In the genomic region with DNA sequence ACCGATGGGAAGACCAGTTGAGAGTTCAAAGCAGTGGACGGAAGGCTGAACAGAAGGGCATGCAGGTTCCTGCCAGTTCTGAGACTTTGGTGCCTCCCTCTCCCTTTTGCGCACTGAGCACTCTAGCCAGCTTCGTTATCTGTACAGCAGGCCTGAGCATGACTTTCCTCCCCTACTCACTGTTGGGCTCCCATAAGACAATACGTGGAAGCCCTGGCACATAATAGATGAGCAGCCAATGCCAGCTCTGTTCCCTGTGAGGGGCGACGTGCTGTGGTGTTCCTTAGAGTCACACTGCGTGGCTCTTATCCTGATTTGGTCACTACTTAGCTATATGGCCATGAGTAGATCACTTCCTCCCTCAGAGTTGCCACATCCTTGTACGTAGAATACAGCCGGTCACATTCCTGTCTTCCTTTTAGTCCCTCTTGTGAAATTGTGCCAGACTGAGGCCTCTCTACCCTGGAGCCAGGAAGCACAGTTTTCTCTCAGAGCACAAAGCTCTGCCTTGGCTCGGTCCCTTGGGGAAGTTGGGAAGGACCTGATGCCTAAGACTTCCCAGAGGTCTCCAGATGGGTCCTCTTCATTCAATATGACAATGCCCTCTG, we compare ENCODE assay signal across 15 cellular contexts.
DNase-seq lines count a peak whose midpoint lies in the region; ATAC-seq, FAIRE-seq and TF ChIP-seq lines count a peak whose summit lies in the region.
"Had no signal": no experiment of that assay in that cellular context is flagged by ENCODE, and none has a peak within 500 bp of the region (broad histone marks: within the 10 kb centered on the region; RNA-seq: fewer than 3 reads in every experiment).

No MANE protein-coding gene starts in this region.

- H3K4me1 ChIP-seq in A549 (peaks cover 25% of the 10 kb centered on the region), mammary epithelial cell (ENCODE audit: insufficient read depth, low read length) (peaks cover 27% of the 10 kb centered on the region)
- H3K4me1 ChIP-seq: psoas muscle had no signal

- H3K4me3 ChIP-seq in A549, result no peak overlapping the region
- no peak overlapping the region for H3K4me3 ChIP-seq in HL-60 (replicated peaks; ENCODE audit: insufficient read depth, low read length)
- H3K4me3 ChIP-seq in mammary epithelial cell (replicated peaks in 1 of 3; ENCODE audit: insufficient read depth in 1 of 3, low read depth in 2 of 3, low read length in 3 of 3), result no peak overlapping the region
- H3K4me3 ChIP-seq: cardiac muscle cell, psoas muscle had no signal

- CTCF ChIA-PET in A549 (lab: Yijun Ruan, JAX) (interaction anchor here (1.2 kb wide), 1 partner anchor 15 kb away, joined by 3 read pairs; no protein-coding TSS in a partner anchor), mammary epithelial cell (lab: Charles Lee; ENCODE audit: low non-redundant PET) (interaction anchor here (0.6 kb wide), 1 partner anchor 264 kb away, joined by 3 read pairs; no protein-coding TSS in a partner anchor)

- dilution Hi-C loops in mammary epithelial cell (cut with HindIII; ENCODE audit: low sequenced_read_pairs), result no loop called here

- peak overlapping the region; percentile 38 to 60; a peak in 4 of 6 replicates for H3K27ac ChIP-seq in A549
- no peak overlapping the region for H3K27ac ChIP-seq in HL-60 (replicated peaks)
- no peak overlapping the region for H3K27ac ChIP-seq in mammary epithelial cell (ENCODE audit: insufficient read depth, low read depth, low read length)
- H3K27ac ChIP-seq: cardiac muscle cell, psoas muscle had no signal

- in situ Hi-C loops in mammary epithelial cell (cut with MboI; ENCODE audit: low sequenced_read_pairs in 2 of 2), result loop anchor here in 1 of 2 donors (25.0 kb wide), 1 partner anchor 240 kb away; no protein-coding TSS in a partner anchor

- H3K27me3 ChIP-seq in HL-60 (ENCODE audit: insufficient read depth, poor library complexity, severe bottlenecking) (no peaks in the 10 kb centered on the region), mammary epithelial cell (ENCODE audit: insufficient read depth, low read length) (no peaks in the 10 kb centered on the region)

- TF ChIP-seq CTCF in A549 (IDR thresholded peaks at IDR 0.05) (no peak), HL-60 (IDR thresholded peaks at IDR 0.05; ENCODE audit: insufficient read depth, low read length) (no peak), mammary epithelial cell (conservative IDR thresholded peaks at IDR 0.05 in 1 of 2, IDR thresholded peaks at IDR 0.05 in 1 of 2; ENCODE audit: extremely low read depth in 1 of 2, insufficient read depth in 1 of 2, low read depth in 1 of 2, low read length in 2 of 2) (no peak)

- ATAC-seq in A549 (no peak), GM18870 (IDR thresholded peaks at IDR 0.05; ENCODE audit: unreplicated experiment) (no peak), HG03442 (IDR thresholded peaks at IDR 0.05; ENCODE audit: unreplicated experiment) (no peak)
- ATAC-seq: PC-3 had no signal

- DNase-seq in A549 (ENCODE audit: low read depth in 1 of 2, low spot score in 1 of 2) (peak in 1 of 2 experiments; percentile 8), HL-60 (ENCODE audit: low read depth in 1 of 2, low spot score in 1 of 2) (peak; percentile 23 to 43), mammary epithelial cell (peak; percentile 16), islet precursor cell (peak; percentile 22), activated gamma-delta T cell treated with Interleukin-2 at 50 U/mL for 16 hours (no peak)
- DNase-seq in activated CD4-positive, alpha-beta T cell treated with anti-CD3 and anti-CD28 coated beads for 4 hours, result no peak
- DNase-seq: head of caudate nucleus, NCI-H2081, psoas muscle had no signal

- no peak overlapping the region for H3K4me2 ChIP-seq in A549
- no peak overlapping the region for H3K4me2 ChIP-seq in mammary epithelial cell (ENCODE audit: insufficient read depth, low read depth, low read length)

- H3K36me3 ChIP-seq in mammary epithelial cell (ENCODE audit: insufficient read depth, low read length), result no peaks in the 10 kb centered on the region
- H3K36me3 ChIP-seq: cardiac muscle cell had no signal

- H2AFZ ChIP-seq in mammary epithelial cell (ENCODE audit: low read depth, low read length), result peak overlapping the region; percentile 15

- POLR2A ChIA-PET in A549 (lab: Yijun Ruan, JAX), result no interaction called here

- no peaks in the 10 kb centered on the region for H4K20me1 ChIP-seq in mammary epithelial cell (ENCODE audit: insufficient read depth, low read length)

- TF ChIP-seq RAD21 in A549 (conservative IDR thresholded peaks at IDR 0.05 in 1 of 2, IDR thresholded peaks at IDR 0.05 in 1 of 2), result no peak; a peak in 1 of 5 replicates

- H3K9me3 ChIP-seq in A549 (no peaks in the 10 kb centered on the region), mammary epithelial cell (replicated peaks; ENCODE audit: insufficient read depth, low read length) (no peaks in the 10 kb centered on the region)
- H3K9me3 ChIP-seq: psoas muscle had no signal

- no peak overlapping the region for H3K9ac ChIP-seq in mammary epithelial cell (ENCODE audit: insufficient read depth, low read length)

- TF ChIP-seq EP300 in A549 (IDR thresholded peaks at IDR 0.05), result no peak

- H3K79me2 ChIP-seq in mammary epithelial cell (ENCODE audit: insufficient read depth, low read length), result no peaks in the 10 kb centered on the region

- FAIRE-seq in A549 (lab: Jason Lieb, UNC), result peak; percentile 85
- FAIRE-seq: G401.6, HTR-8/SVneo had no signal

- no peak for TF ChIP-seq POLR2A in A549 (IDR thresholded peaks at IDR 0.05; ENCODE audit: low read length)

- BruUV-seq in mammary epithelial cell (replicated peaks; lab: Mats Ljungman, UMichigan), result no TSS peak

- intact Hi-C loops in mammary epithelial cell (cut with micrococcal nuclease), result loop anchor here (5.0 kb wide), 1 partner anchor 160 kb away; the partner anchor contains the start of gene MAMLD1

- 92% methylated on average over 11 of the region's 11 CpGs for WGBS in A549 (ENCODE audit: missing lambda C conversion rate)
- 48% methylated on average over 10 of the region's 11 CpGs for WGBS in mammary epithelial cell (ENCODE audit: low coverage, missing lambda C conversion rate)

TF ChIP-seq in A549, 52 proteins besides CTCF, POLR2A, EP300 and RAD21:
- TF ChIP-seq FOSL2 (IDR thresholded peaks at IDR 0.05) (no peak), FOSL2 (CRISPR knock-in tag; IDR thresholded peaks at IDR 0.05) (no peak), CHD4 (IDR thresholded peaks at IDR 0.05; ENCODE audit: borderline replicate concordance) (no peak), MYC (IDR thresholded peaks at IDR 0.05; ENCODE audit: borderline replicate concordance, low read length) (no peak), RARB (CRISPR knock-in tag; IDR thresholded peaks at IDR 0.05) (no peak)
- TF ChIP-seq, protein P1, sequence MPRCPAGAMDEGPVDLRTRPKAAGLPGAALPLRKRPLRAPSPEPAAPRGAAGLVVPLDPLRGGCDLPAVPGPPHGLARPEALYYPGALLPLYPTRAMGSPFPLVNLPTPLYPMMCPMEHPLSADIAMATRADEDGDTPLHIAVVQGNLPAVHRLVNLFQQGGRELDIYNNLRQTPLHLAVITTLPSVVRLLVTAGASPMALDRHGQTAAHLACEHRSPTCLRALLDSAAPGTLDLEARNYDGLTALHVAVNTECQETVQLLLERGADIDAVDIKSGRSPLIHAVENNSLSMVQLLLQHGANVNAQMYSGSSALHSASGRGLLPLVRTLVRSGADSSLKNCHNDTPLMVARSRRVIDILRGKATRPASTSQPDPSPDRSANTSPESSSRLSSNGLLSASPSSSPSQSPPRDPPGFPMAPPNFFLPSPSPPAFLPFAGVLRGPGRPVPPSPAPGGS (IDR thresholded peaks at IDR 0.05), result no peak
- TF ChIP-seq, protein P2, sequence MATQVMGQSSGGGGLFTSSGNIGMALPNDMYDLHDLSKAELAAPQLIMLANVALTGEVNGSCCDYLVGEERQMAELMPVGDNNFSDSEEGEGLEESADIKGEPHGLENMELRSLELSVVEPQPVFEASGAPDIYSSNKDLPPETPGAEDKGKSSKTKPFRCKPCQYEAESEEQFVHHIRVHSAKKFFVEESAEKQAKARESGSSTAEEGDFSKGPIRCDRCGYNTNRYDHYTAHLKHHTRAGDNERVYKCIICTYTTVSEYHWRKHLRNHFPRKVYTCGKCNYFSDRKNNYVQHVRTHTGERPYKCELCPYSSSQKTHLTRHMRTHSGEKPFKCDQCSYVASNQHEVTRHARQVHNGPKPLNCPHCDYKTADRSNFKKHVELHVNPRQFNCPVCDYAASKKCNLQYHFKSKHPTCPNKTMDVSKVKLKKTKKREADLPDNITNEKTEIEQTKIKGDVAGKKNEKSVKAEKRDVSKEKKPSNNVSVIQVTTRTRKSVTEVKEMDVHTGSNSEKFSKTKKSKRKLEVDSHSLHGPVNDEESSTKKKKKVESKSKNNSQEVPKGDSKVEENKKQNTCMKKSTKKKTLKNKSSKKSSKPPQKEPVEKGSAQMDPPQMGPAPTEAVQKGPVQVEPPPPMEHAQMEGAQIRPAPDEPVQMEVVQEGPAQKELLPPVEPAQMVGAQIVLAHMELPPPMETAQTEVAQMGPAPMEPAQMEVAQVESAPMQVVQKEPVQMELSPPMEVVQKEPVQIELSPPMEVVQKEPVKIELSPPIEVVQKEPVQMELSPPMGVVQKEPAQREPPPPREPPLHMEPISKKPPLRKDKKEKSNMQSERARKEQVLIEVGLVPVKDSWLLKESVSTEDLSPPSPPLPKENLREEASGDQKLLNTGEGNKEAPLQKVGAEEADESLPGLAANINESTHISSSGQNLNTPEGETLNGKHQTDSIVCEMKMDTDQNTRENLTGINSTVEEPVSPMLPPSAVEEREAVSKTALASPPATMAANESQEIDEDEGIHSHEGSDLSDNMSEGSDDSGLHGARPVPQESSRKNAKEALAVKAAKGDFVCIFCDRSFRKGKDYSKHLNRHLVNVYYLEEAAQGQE (IDR thresholded peaks at IDR 0.05), result no peak

Comparison
In these comparisons a context has a peak if more than half of its experiments do, and no peak if none do; other contexts are left out.
1. DNase-seq: peak in HL-60 (2 of 2), mammary epithelial cell (single experiment) and islet precursor cell (single experiment); none in activated CD4-positive, alpha-beta T cell treated with anti-CD3 and anti-CD28 coated beads for 4 hours (0 of 2) and activated gamma-delta T cell treated with Interleukin-2 at 50 U/mL for 16 hours (single experiment).
2. H3K27ac ChIP-seq: peak in A549 (2 of 2); none in HL-60 (single experiment) and mammary epithelial cell (single experiment).